ENCODE assay signal across 1 cellular context in genomic region chr5:178394074-178394473, GRCh38.
TF ChIP-seq lines count a peak whose summit lies in the region.

No MANE protein-coding gene starts in this region.

TF ChIP-seq in GM23338, 12 proteins besides CTCF, POLR2A, EP300 and RAD21 (continued from another document):
- TF ChIP-seq, protein P1, sequence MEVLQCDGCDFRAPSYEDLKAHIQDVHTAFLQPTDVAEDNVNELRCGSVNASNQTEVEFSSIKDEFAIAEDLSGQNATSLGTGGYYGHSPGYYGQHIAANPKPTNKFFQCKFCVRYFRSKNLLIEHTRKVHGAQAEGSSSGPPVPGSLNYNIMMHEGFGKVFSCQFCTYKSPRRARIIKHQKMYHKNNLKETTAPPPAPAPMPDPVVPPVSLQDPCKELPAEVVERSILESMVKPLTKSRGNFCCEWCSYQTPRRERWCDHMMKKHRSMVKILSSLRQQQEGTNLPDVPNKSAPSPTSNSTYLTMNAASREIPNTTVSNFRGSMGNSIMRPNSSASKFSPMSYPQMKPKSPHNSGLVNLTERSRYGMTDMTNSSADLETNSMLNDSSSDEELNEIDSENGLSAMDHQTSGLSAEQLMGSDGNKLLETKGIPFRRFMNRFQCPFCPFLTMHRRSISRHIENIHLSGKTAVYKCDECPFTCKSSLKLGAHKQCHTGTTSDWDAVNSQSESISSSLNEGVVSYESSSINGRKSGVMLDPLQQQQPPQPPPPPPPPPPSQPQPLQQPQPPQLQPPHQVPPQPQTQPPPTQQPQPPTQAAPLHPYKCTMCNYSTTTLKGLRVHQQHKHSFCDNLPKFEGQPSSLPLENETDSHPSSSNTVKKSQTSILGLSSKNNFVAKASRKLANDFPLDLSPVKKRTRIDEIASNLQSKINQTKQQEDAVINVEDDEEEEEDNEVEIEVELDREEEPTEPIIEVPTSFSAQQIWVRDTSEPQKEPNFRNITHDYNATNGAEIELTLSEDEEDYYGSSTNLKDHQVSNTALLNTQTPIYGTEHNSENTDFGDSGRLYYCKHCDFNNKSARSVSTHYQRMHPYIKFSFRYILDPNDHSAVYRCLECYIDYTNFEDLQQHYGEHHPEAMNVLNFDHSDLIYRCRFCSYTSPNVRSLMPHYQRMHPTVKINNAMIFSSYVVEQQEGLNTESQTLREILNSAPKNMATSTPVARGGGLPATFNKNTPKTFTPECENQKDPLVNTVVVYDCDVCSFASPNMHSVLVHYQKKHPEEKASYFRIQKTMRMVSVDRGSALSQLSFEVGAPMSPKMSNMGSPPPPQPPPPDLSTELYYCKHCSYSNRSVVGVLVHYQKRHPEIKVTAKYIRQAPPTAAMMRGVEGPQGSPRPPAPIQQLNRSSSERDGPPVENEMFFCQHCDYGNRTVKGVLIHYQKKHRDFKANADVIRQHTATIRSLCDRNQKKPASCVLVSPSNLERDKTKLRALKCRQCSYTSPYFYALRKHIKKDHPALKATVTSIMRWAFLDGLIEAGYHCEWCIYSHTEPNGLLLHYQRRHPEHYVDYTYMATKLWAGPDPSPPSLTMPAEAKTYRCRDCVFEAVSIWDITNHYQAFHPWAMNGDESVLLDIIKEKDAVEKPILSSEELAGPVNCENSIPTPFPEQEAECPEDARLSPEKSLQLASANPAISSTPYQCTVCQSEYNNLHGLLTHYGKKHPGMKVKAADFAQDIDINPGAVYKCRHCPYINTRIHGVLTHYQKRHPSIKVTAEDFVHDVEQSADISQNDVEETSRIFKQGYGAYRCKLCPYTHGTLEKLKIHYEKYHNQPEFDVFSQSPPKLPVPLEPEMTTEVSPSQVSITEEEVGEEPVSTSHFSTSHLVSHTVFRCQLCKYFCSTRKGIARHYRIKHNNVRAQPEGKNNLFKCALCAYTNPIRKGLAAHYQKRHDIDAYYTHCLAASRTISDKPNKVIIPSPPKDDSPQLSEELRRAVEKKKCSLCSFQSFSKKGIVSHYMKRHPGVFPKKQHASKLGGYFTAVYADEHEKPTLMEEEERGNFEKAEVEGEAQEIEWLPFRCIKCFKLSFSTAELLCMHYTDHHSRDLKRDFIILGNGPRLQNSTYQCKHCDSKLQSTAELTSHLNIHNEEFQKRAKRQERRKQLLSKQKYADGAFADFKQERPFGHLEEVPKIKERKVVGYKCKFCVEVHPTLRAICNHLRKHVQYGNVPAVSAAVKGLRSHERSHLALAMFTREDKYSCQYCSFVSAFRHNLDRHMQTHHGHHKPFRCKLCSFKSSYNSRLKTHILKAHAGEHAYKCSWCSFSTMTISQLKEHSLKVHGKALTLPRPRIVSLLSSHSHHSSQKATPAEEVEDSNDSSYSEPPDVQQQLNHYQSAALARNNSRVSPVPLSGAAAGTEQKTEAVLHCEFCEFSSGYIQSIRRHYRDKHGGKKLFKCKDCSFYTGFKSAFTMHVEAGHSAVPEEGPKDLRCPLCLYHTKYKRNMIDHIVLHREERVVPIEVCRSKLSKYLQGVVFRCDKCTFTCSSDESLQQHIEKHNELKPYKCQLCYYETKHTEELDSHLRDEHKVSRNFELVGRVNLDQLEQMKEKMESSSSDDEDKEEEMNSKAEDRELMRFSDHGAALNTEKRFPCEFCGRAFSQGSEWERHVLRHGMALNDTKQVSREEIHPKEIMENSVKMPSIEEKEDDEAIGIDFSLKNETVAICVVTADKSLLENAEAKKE (CRISPR knock-in tag; IDR thresholded peaks at IDR 0.05): no peak
- TF ChIP-seq ZNF114 (CRISPR knock-in tag; IDR thresholded peaks at IDR 0.05): no peak
- TF ChIP-seq ZNF331 (CRISPR knock-in tag; IDR thresholded peaks at IDR 0.05; ENCODE audit: low read depth): no peak
- no peak for TF ChIP-seq POLR2AphosphoS5 (IDR thresholded peaks at IDR 0.05; ENCODE audit: low read depth)
